8 cellular contexts compared by ENCODE assay signal in genomic region chr21:44793269-44794030, GRCh38. TPM values are rescaled to one million over a fixed set of nuclear protein-coding genes. Genes with fewer than 3 reads are reported as not detected.
A peak's percentile ranks its signal among the peaks of the same experiment; 100 is the strongest.
DNase-seq lines count a peak whose midpoint lies in the region; ATAC-seq and TF ChIP-seq lines count a peak whose summit lies in the region.

No MANE protein-coding gene starts in this region.

- no peak overlapping the region for H2BK120ac ChIP-seq in mesendoderm (ENCODE audit: low read depth, low read length)

- H2BK5ac ChIP-seq in mesendoderm (ENCODE audit: low read length), result no peak overlapping the region

- intact Hi-C loops in thyroid gland (cut with DNase I), result loop anchor here (5.0 kb wide), 1 partner anchor 281 kb away; no protein-coding TSS in a partner anchor

- peak overlapping the region in 1 of 2 donors; percentile 72 for H3K27ac Mint-ChIP-seq in effector memory CD8-positive, alpha-beta T cell

- peaks cover 3% of the 10 kb centered on the region for H3K4me1 ChIP-seq in mesendoderm (ENCODE audit: control insufficient read depth, low read depth, low read length)
- H3K4me1 ChIP-seq in thyroid gland, result peaks cover 10 to 14% of the 10 kb centered on the region in 2 donors

- H3K4ac ChIP-seq in mesendoderm (ENCODE audit: low read depth, low read length), result no peak overlapping the region

- H3K4me3 ChIP-seq in mesendoderm (ENCODE audit: low read length) (no peak overlapping the region), thyroid gland (replicated peaks in 1 of 3) (no peak overlapping the region)

- H3K27me3 Mint-ChIP-seq in effector memory CD8-positive, alpha-beta T cell, result no peaks in the 10 kb centered on the region

- H3K56ac ChIP-seq in mesendoderm (ENCODE audit: low read length), result peak overlapping the region; percentile 71

- H4K8ac ChIP-seq in mesendoderm (ENCODE audit: low read depth, low read length), result no peak overlapping the region

- peak; percentile 49 to 83 (median 79) for TF ChIP-seq CTCF in thyroid gland (IDR thresholded peaks at IDR 0.05)

- H3K4me2 ChIP-seq in mesendoderm (ENCODE audit: low read length), result no peak overlapping the region

- H3K9me3 Mint-ChIP-seq in effector memory CD8-positive, alpha-beta T cell, result no peaks in the 10 kb centered on the region

- H4K5ac ChIP-seq in mesendoderm (ENCODE audit: low read length), result no peak overlapping the region

- H3K9me3 ChIP-seq in thyroid gland, result no peaks in the 10 kb centered on the region

- TF ChIP-seq POLR2A in thyroid gland (IDR thresholded peaks at IDR 0.05), result no peak

- ATAC-seq in HG03064 (IDR thresholded peaks at IDR 0.05; ENCODE audit: low read depth, unreplicated experiment) (peak; percentile 66), GM18867 (IDR thresholded peaks at IDR 0.05; ENCODE audit: unreplicated experiment) (no peak)
- peak; percentile 94 for ATAC-seq in effector memory CD8-positive, alpha-beta T cell (replicated peaks)

- peaks cover 20 to 40% of the 10 kb centered on the region in 2 donors for H3K4me1 Mint-ChIP-seq in effector memory CD8-positive, alpha-beta T cell (ENCODE audit: low read depth in 2 of 2)

- DNase-seq in ELF-1 (ENCODE audit: low read depth, low spot score) (peak; percentile 77), NCI-H446 (lab: John Stamatoyannopoulos, UW) (peak; percentile 43 to 77), mesendoderm (peak; percentile 78), thyroid gland (peak; percentile 56 to 59)
- peak; percentile 61 for DNase-seq in activated CD4-positive, alpha-beta T cell treated with anti-CD3 and anti-CD28 coated beads for 48 hours
- DNase-seq in effector memory CD8-positive, alpha-beta T cell, result peak; percentile 39 to 48 (median 47)

- no peak overlapping the region for H3K4me3 Mint-ChIP-seq in effector memory CD8-positive, alpha-beta T cell

- no peak overlapping the region for H3K23ac ChIP-seq in mesendoderm (ENCODE audit: low read length)

- H3K9ac ChIP-seq in mesendoderm (ENCODE audit: low read length), result peak overlapping the region; percentile 53

- peaks cover 67% of the 10 kb centered on the region for H3K79me2 ChIP-seq in mesendoderm (ENCODE audit: control insufficient read depth, insufficient read depth, low read length)

- H3K27ac ChIP-seq in mesendoderm (ENCODE audit: low read depth, low read length) (no peak overlapping the region), thyroid gland (no peak overlapping the region)

- H3K36me3 Mint-ChIP-seq in effector memory CD8-positive, alpha-beta T cell (ENCODE audit: insufficient read depth), result peaks cover 16% of the 10 kb centered on the region

- no CpG with 5 or more reads among the region's 9 CpGs for WGBS in mesendoderm (ENCODE audit: extremely low coverage, insufficient coverage, low lambda C conversion rate)
- WGBS in thyroid gland, 2 donors, result 5 to 8% methylated on average over 9 of the region's 9 CpGs

- no peak overlapping the region for H3K18ac ChIP-seq in mesendoderm (ENCODE audit: low read length)

- H3K27me3 ChIP-seq in mesendoderm (ENCODE audit: insufficient read depth, low read length, poor library complexity) (no peaks in the 10 kb centered on the region), thyroid gland (no peaks in the 10 kb centered on the region)

- H3K36me3 ChIP-seq in mesendoderm (ENCODE audit: control insufficient read depth, insufficient read depth, low read length), result no peaks in the 10 kb centered on the region
- H3K36me3 ChIP-seq in thyroid gland, result no peaks in the 10 kb centered on the region

- no peak overlapping the region for H2AK5ac ChIP-seq in mesendoderm (ENCODE audit: low read length)

- peaks cover 33% of the 10 kb centered on the region for H3K79me1 ChIP-seq in mesendoderm (ENCODE audit: low read length)

- no peak overlapping the region for H2BK15ac ChIP-seq in mesendoderm (replicated peaks; ENCODE audit: low read depth)

RNA-seq across cellular contexts. Expression of gene UBE2G2, which starts 8.2 kb away (rescaled TPM):
- 73.0 TPM for polyA plus RNA-seq in mesendoderm (2013, experiment 1 of 2)
- 72.2 TPM for polyA plus RNA-seq in mesendoderm (2013, experiment 2 of 2)
- 100 to 1,000 TPM in 1 of 4 donors, 10 to 100 TPM in 3; 90.4 to 127 (median 95.3) TPM for total RNA-seq in thyroid gland

RNA-seq across cellular contexts. Expression of gene SUMO3, which starts 24.4 kb away (rescaled TPM):
- polyA plus RNA-seq in mesendoderm (2013, experiment 1 of 2), result 156 TPM
- 154 TPM for polyA plus RNA-seq in mesendoderm (2013, experiment 2 of 2)
- total RNA-seq in thyroid gland, result 100 to 1,000 TPM in 1 of 4 donors, 10 to 100 TPM in 3; 65.7 to 127 (median 87.8) TPM
